ENCODE assay signal across 15 cellular contexts in genomic region chr12:2553388-2554126, GRCh38.
"Had no signal": no experiment of that assay in that cellular context is flagged by ENCODE, and none has a peak within 500 bp of the region (broad histone marks: within the 10 kb centered on the region; RNA-seq: fewer than 3 reads in every experiment).

No MANE protein-coding gene starts in this region.

- H3K9me3 ChIP-seq: pancreas, thoracic aorta had no signal

- H3K27ac Mint-ChIP-seq: activated CD4-positive, alpha-beta memory T cell treated with anti-CD3 and anti-CD28 coated beads, Interleukin-2, amount 10 ng/mL, durations not matched to agents 7 days and 5 days; activated naive CD4-positive, alpha-beta T cell treated with anti-CD3 and anti-CD28 coated beads, Interleukin-2, amount 50 U/mL, for 72 hours; brain; mesothelial cell of epicardium; stimulated activated effector memory CD8-positive, alpha-beta T cell treated with anti-CD3 and anti-CD28 coated beads, Interleukin-12 subunit alpha, Interleukin-12 subunit beta, amount 100 ng/mL, for 72 hours; WTC11 had no signal

- DNase-seq: activated CD4-positive, alpha-beta memory T cell treated with anti-CD3 and anti-CD28 coated beads, Interleukin-2, amount 10 ng/mL, durations not matched to agents 7 days and 5 days; activated CD4-positive, alpha-beta T cell treated with anti-CD3 and anti-CD28 coated beads for 4 hours; activated gamma-delta T cell; activated T-cell treated with anti-CD3 and anti-CD28 coated beads, Interleukin-2, amount 50 U/mL, for 48 hours; amygdala; dorsolateral prefrontal cortex; pancreas; stimulated activated CD4-positive, alpha-beta T cell treated with anti-CD3 and anti-CD28 coated beads, Interleukin-12 subunit alpha, Interleukin-12 subunit beta, amount 100 ng/mL, for 4 hours had no signal

- H3K4me3 ChIP-seq: dorsolateral prefrontal cortex, lung, pancreas, thoracic aorta had no signal

- H3K4me3 Mint-ChIP-seq: activated CD4-positive, alpha-beta memory T cell treated with anti-CD3 and anti-CD28 coated beads, Interleukin-2, amount 10 ng/mL, durations not matched to agents 7 days and 5 days; brain; mesothelial cell of epicardium; stimulated activated effector memory CD8-positive, alpha-beta T cell treated with anti-CD3 and anti-CD28 coated beads, Interleukin-12 subunit alpha, Interleukin-12 subunit beta, amount 100 ng/mL, for 72 hours; WTC11 had no signal

- H3K36me3 ChIP-seq: pancreas had no signal

- H3K27me3 ChIP-seq: dorsolateral prefrontal cortex, pancreas had no signal

- H3K27ac ChIP-seq: dorsolateral prefrontal cortex, pancreas, thoracic aorta had no signal

- ATAC-seq: stimulated activated effector memory CD8-positive, alpha-beta T cell treated with anti-CD3 and anti-CD28 coated beads, Interleukin-12 subunit alpha, Interleukin-12 subunit beta, amount 100 ng/mL, for 72 hours; WTC11 had no signal

- H3K9me3 Mint-ChIP-seq: activated CD4-positive, alpha-beta memory T cell treated with anti-CD3 and anti-CD28 coated beads, Interleukin-2, amount 10 ng/mL, durations not matched to agents 7 days and 5 days; activated naive CD4-positive, alpha-beta T cell treated with anti-CD3 and anti-CD28 coated beads, Interleukin-2, amount 50 U/mL, for 72 hours; brain; mesothelial cell of epicardium; stimulated activated effector memory CD8-positive, alpha-beta T cell treated with anti-CD3 and anti-CD28 coated beads, Interleukin-12 subunit alpha, Interleukin-12 subunit beta, amount 100 ng/mL, for 72 hours; WTC11 had no signal

- H3K4me1 ChIP-seq: pancreas had no signal

- H3K36me3 Mint-ChIP-seq: activated naive CD4-positive, alpha-beta T cell treated with anti-CD3 and anti-CD28 coated beads, Interleukin-2, amount 50 U/mL, for 72 hours; stimulated activated effector memory CD8-positive, alpha-beta T cell treated with anti-CD3 and anti-CD28 coated beads, Interleukin-12 subunit alpha, Interleukin-12 subunit beta, amount 100 ng/mL, for 72 hours; WTC11 had no signal

- H3K4me1 Mint-ChIP-seq: stimulated activated effector memory CD8-positive, alpha-beta T cell treated with anti-CD3 and anti-CD28 coated beads, Interleukin-12 subunit alpha, Interleukin-12 subunit beta, amount 100 ng/mL, for 72 hours; WTC11 had no signal
